ENCODE assay signal across 8 cellular contexts in the genomic region with DNA sequence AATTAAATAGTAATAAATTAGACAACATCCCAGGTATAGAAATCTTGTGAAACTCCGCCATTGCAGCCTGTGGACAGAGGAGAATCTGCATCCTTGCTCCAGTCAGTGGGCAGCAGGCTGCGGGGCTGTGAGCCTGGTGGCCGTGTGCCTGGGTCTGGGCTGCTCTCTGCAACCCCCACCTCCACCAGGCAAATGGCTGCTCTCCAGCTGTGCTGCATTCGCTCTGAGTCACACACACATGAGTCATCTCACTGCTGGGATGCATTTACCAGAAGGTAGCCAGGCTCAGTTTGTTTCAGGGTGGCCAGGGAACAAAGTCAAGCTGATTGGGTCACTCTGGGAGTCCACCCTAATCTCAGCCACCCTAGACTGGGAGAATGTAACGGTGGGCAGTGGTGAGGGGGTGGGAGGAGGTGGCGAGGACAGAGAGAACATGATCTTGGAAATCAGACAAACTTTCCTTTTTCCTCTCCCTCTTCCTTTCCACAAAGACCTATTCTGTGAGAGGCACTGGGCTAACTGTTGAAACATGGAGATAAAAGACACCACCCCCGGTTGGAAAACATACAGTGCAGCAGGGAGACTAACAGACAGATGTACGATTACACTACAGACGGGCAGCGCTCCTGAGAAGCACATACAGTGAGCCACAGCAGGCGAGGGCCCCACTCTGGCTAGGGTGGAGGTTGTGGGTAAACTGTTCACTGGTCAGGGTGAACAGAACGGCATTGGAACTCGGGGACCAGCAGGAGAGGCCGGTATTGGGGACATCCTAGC. TPM values are rescaled to one million over a fixed set of nuclear protein-coding genes. Genes with fewer than 3 reads are reported as not detected.
DNase-seq lines count a peak whose midpoint lies in the region; ATAC-seq and TF ChIP-seq lines count a peak whose summit lies in the region.

No MANE protein-coding gene starts in this region.

- no peak for TF ChIP-seq POLR2A in stomach (IDR thresholded peaks at IDR 0.05)

- H3K4me1 ChIP-seq in mesodermal cell (ENCODE audit: control insufficient read depth, insufficient read depth, low read length, poor library complexity, severe bottlenecking) (peaks cover 63% of the 10 kb centered on the region), stomach (peaks cover 29 to 83% (median 40%) of the 10 kb centered on the region in 4 donors)

- TF ChIP-seq EP300 in stomach (IDR thresholded peaks at IDR 0.05): peak; percentile 45

- ATAC-seq in GM19025 (IDR thresholded peaks at IDR 0.05; ENCODE audit: low read depth, unreplicated experiment) (peak; percentile 94), HG03439 (IDR thresholded peaks at IDR 0.05; ENCODE audit: unreplicated experiment) (peak; percentile 92), SK-N-SH treated with all-trans-retinoic acid at 6 μM for 48 hours (peak; percentile 91)

- H3K36me3 ChIP-seq in mesodermal cell (ENCODE audit: control insufficient read depth, insufficient read depth, low read length) (peaks cover 59% of the 10 kb centered on the region), stomach (peaks cover 11 to 27% (median 23%) of the 10 kb centered on the region in 4 donors)

- H3K27me3 ChIP-seq in stomach: no peaks in the 10 kb centered on the region

- no peak for TF ChIP-seq CTCF in stomach (IDR thresholded peaks at IDR 0.05)

- DNase-seq in AG20443 (ENCODE audit: low spot score): peak; percentile 91
- DNase-seq in epidermal melanocyte (ENCODE audit: insufficient read length, low spot score): peak; percentile 83
- peak; percentile 73 for DNase-seq in stomach
- DNase-seq in GM19240 (ENCODE audit: insufficient read length, low spot score): no peak

- H3K4me3 ChIP-seq in mesodermal cell (ENCODE audit: extremely low read depth, insufficient read depth, low read length, poor library complexity, severe bottlenecking): no peak overlapping the region
- peak overlapping the region in 1 of 4 donors; percentile 7 for H3K4me3 ChIP-seq in stomach

- H3K9me3 ChIP-seq in mesodermal cell (ENCODE audit: control insufficient read depth, low read length) (no peaks in the 10 kb centered on the region), stomach (no peaks in the 10 kb centered on the region)

- intact Hi-C loops in stomach (cut with DNase I; ENCODE audit: low total_unique reads): no loop called here

- H3K27ac ChIP-seq in mesodermal cell (ENCODE audit: low read depth, low read length, severe bottlenecking): peak overlapping the region; percentile 96
- H3K27ac ChIP-seq in stomach: peak overlapping the region; percentile 76 to 91 (median 87)

- 41 to 46% methylated on average over 11 to 12 of the region's 14 CpGs for WGBS in mesodermal cell (ENCODE audit: insufficient coverage in 2 of 2), 2 experiments
- WGBS in stomach, 5 donors: 32 to 43% (median 35%) methylated on average over 14 of the region's 14 CpGs

TF ChIP-seq in SK-N-SH treated with all-trans-retinoic acid at 6 μM for 48 hours, 23 proteins besides CTCF, POLR2A, EP300 and RAD21:
- TF ChIP-seq BACH2 (CRISPR knock-in tag; IDR thresholded peaks at IDR 0.05; ENCODE audit: borderline replicate concordance): no peak
- no peak for TF ChIP-seq ZC3H10 (CRISPR knock-in tag; IDR thresholded peaks at IDR 0.05)
- peak; percentile 69; the same call in 1 of the 2 replicates for TF ChIP-seq TCF4 (CRISPR knock-in tag; IDR thresholded peaks at IDR 0.05; ENCODE audit: borderline replicate concordance)
- no peak for TF ChIP-seq ZNF8 (CRISPR knock-in tag; IDR thresholded peaks at IDR 0.05)
- TF ChIP-seq ESRRG (CRISPR knock-in tag; IDR thresholded peaks at IDR 0.05): no peak
- TF ChIP-seq, protein P1, sequence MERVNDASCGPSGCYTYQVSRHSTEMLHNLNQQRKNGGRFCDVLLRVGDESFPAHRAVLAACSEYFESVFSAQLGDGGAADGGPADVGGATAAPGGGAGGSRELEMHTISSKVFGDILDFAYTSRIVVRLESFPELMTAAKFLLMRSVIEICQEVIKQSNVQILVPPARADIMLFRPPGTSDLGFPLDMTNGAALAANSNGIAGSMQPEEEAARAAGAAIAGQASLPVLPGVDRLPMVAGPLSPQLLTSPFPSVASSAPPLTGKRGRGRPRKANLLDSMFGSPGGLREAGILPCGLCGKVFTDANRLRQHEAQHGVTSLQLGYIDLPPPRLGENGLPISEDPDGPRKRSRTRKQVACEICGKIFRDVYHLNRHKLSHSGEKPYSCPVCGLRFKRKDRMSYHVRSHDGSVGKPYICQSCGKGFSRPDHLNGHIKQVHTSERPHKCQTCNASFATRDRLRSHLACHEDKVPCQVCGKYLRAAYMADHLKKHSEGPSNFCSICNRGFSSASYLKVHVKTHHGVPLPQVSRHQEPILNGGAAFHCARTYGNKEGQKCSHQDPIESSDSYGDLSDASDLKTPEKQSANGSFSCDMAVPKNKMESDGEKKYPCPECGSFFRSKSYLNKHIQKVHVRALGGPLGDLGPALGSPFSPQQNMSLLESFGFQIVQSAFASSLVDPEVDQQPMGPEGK (CRISPR knock-in tag; IDR thresholded peaks at IDR 0.05; ENCODE audit: borderline replicate concordance): peak; percentile 27; the same call in 1 of the 2 replicates
- TF ChIP-seq, protein P2, sequence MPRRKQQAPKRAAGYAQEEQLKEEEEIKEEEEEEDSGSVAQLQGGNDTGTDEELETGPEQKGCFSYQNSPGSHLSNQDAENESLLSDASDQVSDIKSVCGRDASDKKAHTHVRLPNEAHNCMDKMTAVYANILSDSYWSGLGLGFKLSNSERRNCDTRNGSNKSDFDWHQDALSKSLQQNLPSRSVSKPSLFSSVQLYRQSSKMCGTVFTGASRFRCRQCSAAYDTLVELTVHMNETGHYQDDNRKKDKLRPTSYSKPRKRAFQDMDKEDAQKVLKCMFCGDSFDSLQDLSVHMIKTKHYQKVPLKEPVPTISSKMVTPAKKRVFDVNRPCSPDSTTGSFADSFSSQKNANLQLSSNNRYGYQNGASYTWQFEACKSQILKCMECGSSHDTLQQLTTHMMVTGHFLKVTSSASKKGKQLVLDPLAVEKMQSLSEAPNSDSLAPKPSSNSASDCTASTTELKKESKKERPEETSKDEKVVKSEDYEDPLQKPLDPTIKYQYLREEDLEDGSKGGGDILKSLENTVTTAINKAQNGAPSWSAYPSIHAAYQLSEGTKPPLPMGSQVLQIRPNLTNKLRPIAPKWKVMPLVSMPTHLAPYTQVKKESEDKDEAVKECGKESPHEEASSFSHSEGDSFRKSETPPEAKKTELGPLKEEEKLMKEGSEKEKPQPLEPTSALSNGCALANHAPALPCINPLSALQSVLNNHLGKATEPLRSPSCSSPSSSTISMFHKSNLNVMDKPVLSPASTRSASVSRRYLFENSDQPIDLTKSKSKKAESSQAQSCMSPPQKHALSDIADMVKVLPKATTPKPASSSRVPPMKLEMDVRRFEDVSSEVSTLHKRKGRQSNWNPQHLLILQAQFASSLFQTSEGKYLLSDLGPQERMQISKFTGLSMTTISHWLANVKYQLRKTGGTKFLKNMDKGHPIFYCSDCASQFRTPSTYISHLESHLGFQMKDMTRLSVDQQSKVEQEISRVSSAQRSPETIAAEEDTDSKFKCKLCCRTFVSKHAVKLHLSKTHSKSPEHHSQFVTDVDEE (CRISPR knock-in tag; IDR thresholded peaks at IDR 0.05): 0 out of 2 replicates have a peak, but pooled peaks have one; percentile 65
- no peak for TF ChIP-seq GLIS3 (CRISPR knock-in tag; IDR thresholded peaks at IDR 0.05)
- TF ChIP-seq CSDC2 (CRISPR knock-in tag; IDR thresholded peaks at IDR 0.05): peak; percentile 25; the same call in 1 of the 2 replicates
- TF ChIP-seq RARB (CRISPR knock-in tag; IDR thresholded peaks at IDR 0.05): no peak
- no peak for TF ChIP-seq ARNTL (CRISPR knock-in tag; IDR thresholded peaks at IDR 0.05; ENCODE audit: borderline replicate concordance, low read depth)
- TF ChIP-seq SNAI2 (CRISPR knock-in tag; IDR thresholded peaks at IDR 0.05): no peak

RNA-seq across cellular contexts. Expression of a gene that starts 59.2 kb away (rescaled TPM):
- 19.4 TPM for polyA plus RNA-seq in mesodermal cell (2013, experiment 1 of 2)
- polyA plus RNA-seq in mesodermal cell (2013, experiment 2 of 2): 16.0 TPM
- 10 to 100 TPM in 2 of 5 donors, 1 to 10 TPM in 3; 1.4 to 14.1 (median 6.4) TPM for total RNA-seq in stomach
- polyA plus RNA-seq in stomach: 1 to 10 TPM; 2.1 to 2.7 (median 2.1) TPM
